ENCODE assay signal across 10 cellular contexts in the genomic region with DNA sequence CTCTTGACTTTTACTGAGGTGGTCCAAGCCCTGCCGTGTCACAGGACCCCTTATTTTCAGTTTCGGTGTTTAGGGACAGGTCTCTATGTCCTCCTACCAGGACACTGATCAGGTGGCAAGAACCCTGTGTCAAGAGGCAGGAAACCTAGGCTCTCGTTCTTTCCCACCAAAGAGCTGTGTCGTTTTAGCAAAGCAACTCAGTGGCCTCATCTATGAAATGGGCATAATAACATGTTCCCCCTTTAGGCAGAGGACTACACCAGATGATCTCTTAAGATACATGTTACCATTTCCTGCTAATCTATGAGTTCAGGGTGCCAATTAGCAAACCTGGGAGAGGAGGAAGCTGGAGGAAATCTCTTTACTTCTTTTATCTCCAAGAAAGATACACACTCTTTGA. TPM values are rescaled to one million over a fixed set of nuclear protein-coding genes. Genes with fewer than 3 reads are reported as not detected.
A peak's percentile ranks its signal among the peaks of the same experiment; 100 is the strongest.
DNase-seq lines count a peak whose midpoint lies in the region; ATAC-seq and TF ChIP-seq lines count a peak whose summit lies in the region.
"Had no signal": no experiment of that assay in that cellular context is flagged by ENCODE, and none has a peak within 500 bp of the region (broad histone marks: within the 10 kb centered on the region; RNA-seq: fewer than 3 reads in every experiment).

No MANE protein-coding gene starts in this region.

- H3K27ac Mint-ChIP-seq in natural killer cell treated with Interleukin-12 subunit alpha and Interleukin-12 subunit beta and Interleukin-15 and Interleukin-18, amount 100 ng/mL, for 72 hours: peak overlapping the region in 1 of 2 donors; percentile 66

- H3K9me3 ChIP-seq in left ventricle myocardium inferior (replicated peaks): no peaks in the 10 kb centered on the region

- intact Hi-C loops in left ventricle myocardium inferior (cut with micrococcal nuclease): no loop called here
- intact Hi-C loops in left cardiac atrium (cut with DNase I): no loop called here

- peaks cover 28 to 41% of the 10 kb centered on the region in 2 donors for H3K4me1 Mint-ChIP-seq in natural killer cell treated with Interleukin-12 subunit alpha and Interleukin-12 subunit beta and Interleukin-15 and Interleukin-18, amount 100 ng/mL, for 72 hours (ENCODE audit: low read depth in 2 of 2)

- no peaks in the 10 kb centered on the region for H3K9me3 Mint-ChIP-seq in natural killer cell treated with Interleukin-12 subunit alpha and Interleukin-12 subunit beta and Interleukin-15 and Interleukin-18, amount 100 ng/mL, for 72 hours

- H3K27me3 Mint-ChIP-seq in natural killer cell treated with Interleukin-12 subunit alpha and Interleukin-12 subunit beta and Interleukin-15 and Interleukin-18, amount 100 ng/mL, for 72 hours: peaks cover 46 to 86% of the 10 kb centered on the region in 2 donors

- peaks cover 25% of the 10 kb centered on the region for H3K4me1 ChIP-seq in left ventricle myocardium inferior

- no peak for ATAC-seq in left cardiac atrium
- no peak for ATAC-seq in natural killer cell treated with Interleukin-12 subunit alpha and Interleukin-12 subunit beta and Interleukin-15 and Interleukin-18, amount 100 ng/mL, for 72 hours
- no peak for ATAC-seq in GM21360 (IDR thresholded peaks at IDR 0.05; ENCODE audit: unreplicated experiment)
- ATAC-seq: foreskin keratinocyte had no signal

- H3K27me3 ChIP-seq in left ventricle myocardium inferior (ENCODE audit: low read depth): no peaks in the 10 kb centered on the region
- H3K27me3 ChIP-seq: foreskin keratinocyte had no signal

- DNase-seq in left ventricle myocardium inferior (no peak), left cardiac atrium (no peak), choroid plexus epithelial cell (ENCODE audit: low read depth) (no peak), hepatic stellate cell (ENCODE audit: low spot score) (no peak), NCI-H345 treated with DMSO at 0.1 percent for 48 hours (lab: John Stamatoyannopoulos, UW; ENCODE audit: unreplicated experiment) (no peak)
- DNase-seq in natural killer cell treated with Interleukin-12 subunit alpha and Interleukin-12 subunit beta and Interleukin-15 and Interleukin-18, amount 100 ng/mL, for 72 hours (ENCODE audit: low spot score): no peak
- no peak for DNase-seq in central memory CD4-positive, alpha-beta T cell
- DNase-seq: activated naive CD4-positive, alpha-beta T cell; foreskin keratinocyte had no signal

- TF ChIP-seq CTCF in left ventricle myocardium inferior (IDR thresholded peaks at IDR 0.05; ENCODE audit: borderline replicate concordance): no peak
- TF ChIP-seq CTCF in choroid plexus epithelial cell (conservative IDR thresholded peaks at IDR 0.05; ENCODE audit: low read depth, low read length): no peak

- H3K4me3 ChIP-seq in left ventricle myocardium inferior: peak overlapping the region; percentile 84
- peak overlapping the region; percentile 82 for H3K4me3 ChIP-seq in choroid plexus epithelial cell (ENCODE audit: low read depth, low read length)

- H3K4me3 Mint-ChIP-seq in natural killer cell treated with Interleukin-12 subunit alpha and Interleukin-12 subunit beta and Interleukin-15 and Interleukin-18, amount 100 ng/mL, for 72 hours: peak overlapping the region; percentile 86

- H3K36me3 Mint-ChIP-seq in natural killer cell treated with Interleukin-12 subunit alpha and Interleukin-12 subunit beta and Interleukin-15 and Interleukin-18, amount 100 ng/mL, for 72 hours: no peaks in the 10 kb centered on the region

- no peak overlapping the region for H3K27ac ChIP-seq in left ventricle myocardium inferior (replicated peaks)

- H3K36me3 ChIP-seq in left ventricle myocardium inferior: no peaks in the 10 kb centered on the region

RNA-seq across cellular contexts. Expression of a gene that starts 1.9 kb away (rescaled TPM):
- 12.0 TPM for total RNA-seq in left ventricle myocardium inferior
- total RNA-seq in left cardiac atrium: 10 to 100 TPM; 21.2 to 31.1 TPM
- total RNA-seq in natural killer cell treated with Interleukin-12 subunit alpha and Interleukin-12 subunit beta and Interleukin-15 and Interleukin-18, amount 100 ng/mL, for 72 hours: 1 to 10 TPM; 1.7 to 6.9 TPM
